9 cellular contexts compared by ENCODE assay signal in the genomic region with DNA sequence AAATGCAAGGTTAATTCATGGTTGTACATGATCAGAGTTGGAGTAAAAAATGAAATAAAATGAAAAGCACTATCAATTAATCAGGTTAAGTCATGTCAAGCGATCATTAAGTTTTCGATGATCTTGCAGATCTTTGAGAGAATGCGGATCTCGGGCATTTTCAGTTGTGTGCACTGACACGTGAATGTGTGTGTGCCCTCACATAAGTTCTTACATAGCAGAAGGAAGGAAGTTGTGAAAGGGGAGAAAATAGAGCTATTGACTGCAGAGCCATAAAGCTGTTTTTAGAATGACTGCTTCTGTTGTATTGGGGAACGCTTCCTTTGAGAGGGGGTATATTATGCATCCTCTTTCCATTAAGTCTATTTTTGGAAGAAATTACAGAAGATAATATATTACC.
DNase-seq lines count a peak whose midpoint lies in the region; ATAC-seq, FAIRE-seq and TF ChIP-seq lines count a peak whose summit lies in the region.
"Had no signal": no experiment of that assay in that cellular context is flagged by ENCODE, and none has a peak within 500 bp of the region (broad histone marks: within the 10 kb centered on the region; RNA-seq: fewer than 3 reads in every experiment).

No MANE protein-coding gene starts in this region.

- H3K27ac ChIP-seq in HUES48 (ENCODE audit: low read depth, low read length): peak overlapping the region; percentile 78
- H3K27ac ChIP-seq in K562 (ENCODE audit: extremely low read depth, low read depth, low read length): no peak overlapping the region

- H3K9ac ChIP-seq in HUES48 (ENCODE audit: low read depth, low read length): no peak overlapping the region
- H3K9ac ChIP-seq in K562 (ENCODE audit: insufficient read depth in 1 of 2, low read depth in 2 of 2, low read length in 2 of 2): no peak overlapping the region

- POLR2A ChIA-PET in K562 (lab: Yijun Ruan, JAX): no interaction called here

- no peaks in the 10 kb centered on the region for H3K9me3 ChIP-seq in HUES48 (ENCODE audit: control insufficient read depth, insufficient read depth, low read length)
- H3K9me3 ChIP-seq in K562 (replicated peaks; ENCODE audit: control insufficient read depth, insufficient read depth, low read depth, low read length): no peaks in the 10 kb centered on the region
- H3K9me3 ChIP-seq in mucosa of descending colon: no peaks in the 10 kb centered on the region

- H3K4me1 Mint-ChIP-seq in stimulated activated memory B cell treated with anti-CD40 and anti-IgM and Interleukin-4, amounts not matched to agents 10 μg/mL and 1 μg/mL and 100 μg/mL, for 72 hours: peaks cover 9% of the 10 kb centered on the region

- no peak overlapping the region for H3K27ac Mint-ChIP-seq in stimulated activated memory B cell treated with anti-CD40 and anti-IgM and Interleukin-4, amounts not matched to agents 10 μg/mL and 1 μg/mL and 100 μg/mL, for 72 hours

- H3K9me1 ChIP-seq in K562 (ENCODE audit: control insufficient read depth, insufficient read depth, low read length): no peaks in the 10 kb centered on the region

- TF ChIP-seq CTCF in K562 (IDR thresholded peaks at IDR 0.05 in 2 of 3, conservative IDR thresholded peaks at IDR 0.05 in 1 of 3; ENCODE audit: insufficient read depth in 2 of 3, low read depth in 1 of 3, low read length in 3 of 3): no peak
- TF ChIP-seq CTCF in mucosa of descending colon (IDR thresholded peaks at IDR 0.05): no peak

- H3K4me2 ChIP-seq in K562 (ENCODE audit: insufficient read depth, low read length): no peak overlapping the region

- ATAC-seq in K562: no peak
- ATAC-seq in mucosa of descending colon: peak; percentile 56
- no peak for ATAC-seq in stimulated activated memory B cell treated with anti-CD40 and anti-IgM and Interleukin-4, amounts not matched to agents 10 μg/mL and 1 μg/mL and 100 μg/mL, for 72 hours

- H3K79me2 ChIP-seq in K562 (ENCODE audit: control insufficient read depth, insufficient read depth, low read length): no peaks in the 10 kb centered on the region

- TF ChIP-seq RAD21 in K562 (CRISPR knock-in tag; conservative IDR thresholded peaks at IDR 0.05 in 1 of 2, IDR thresholded peaks at IDR 0.05 in 1 of 2): no peak

- CTCF ChIA-PET in K562 (lab: Yijun Ruan, JAX; ENCODE audit: low intra/inter-chr PET ratio): no interaction called here

- WGBS in K562 (ENCODE audit: insufficient coverage, low coverage, missing lambda C conversion rate): 2% methylated on average over 6 of the region's 6 CpGs

- H3K4me1 ChIP-seq in HUES48 (ENCODE audit: control insufficient read depth, insufficient read depth, low read length) (peaks cover 43% of the 10 kb centered on the region), K562 (replicated peaks in 1 of 2; ENCODE audit: control insufficient read depth in 2 of 2, insufficient read depth in 2 of 2, low read length in 2 of 2) (no peaks in the 10 kb centered on the region), mucosa of descending colon (ENCODE audit: low read depth) (peaks cover 28% of the 10 kb centered on the region)

- FAIRE-seq in K562 (lab: Jason Lieb, UNC): no peak

- H3K4me3 Mint-ChIP-seq in stimulated activated memory B cell treated with anti-CD40 and anti-IgM and Interleukin-4, amounts not matched to agents 10 μg/mL and 1 μg/mL and 100 μg/mL, for 72 hours: no peak overlapping the region

- H2AFZ ChIP-seq in K562 (ENCODE audit: low read depth, low read length): no peak overlapping the region

- no peaks in the 10 kb centered on the region for H4K20me1 ChIP-seq in K562 (replicated peaks; ENCODE audit: control insufficient read depth, insufficient read depth, low read length)

- no TSS peak for BruUV-seq in K562 (replicated peaks; lab: Mats Ljungman, UMichigan)

- intact Hi-C loops in K562 (cut with micrococcal nuclease): no loop called here
- intact Hi-C loops in mucosa of descending colon (cut with DNase I, micrococcal nuclease): no loop called here
- intact Hi-C loops in posterior vena cava (cut with DNase I): no loop called here

- no peaks in the 10 kb centered on the region for H3K36me3 Mint-ChIP-seq in stimulated activated memory B cell treated with anti-CD40 and anti-IgM and Interleukin-4, amounts not matched to agents 10 μg/mL and 1 μg/mL and 100 μg/mL, for 72 hours

- H3K4me3 ChIP-seq in HUES48 (ENCODE audit: low read depth, low read length) (peak overlapping the region; percentile 38), K562 (no peak overlapping the region), mucosa of descending colon (no peak overlapping the region)

- TF ChIP-seq POLR2A in K562 (conservative IDR thresholded peaks at IDR 0.05): no peak

- DNase-seq in Ammon's horn (ENCODE audit: low spot score): peak; percentile 36
- DNase-seq in K562 (ENCODE audit: extremely low read depth in 1 of 4, low spot score in 3 of 4): no peak
- DNase-seq in mucosa of descending colon: peak in 1 of 3 donors; percentile 42
- DNase-seq in posterior vena cava (ENCODE audit: low spot score): no peak
- DNase-seq in NCI-H187 (lab: John Stamatoyannopoulos, UW): no peak
- DNase-seq in SW 1271 (lab: John Stamatoyannopoulos, UW): no peak
- DNase-seq: cortex of kidney had no signal

- H3K36me3 ChIP-seq in HUES48 (ENCODE audit: control insufficient read depth, insufficient read depth, low read length) (no peaks in the 10 kb centered on the region), K562 (ENCODE audit: control insufficient read depth, insufficient read depth, low read length) (no peaks in the 10 kb centered on the region), mucosa of descending colon (ENCODE audit: low read depth) (no peaks in the 10 kb centered on the region)

- no peaks in the 10 kb centered on the region for H3K27me3 ChIP-seq in HUES48 (ENCODE audit: control insufficient read depth, insufficient read depth, low read length)
- H3K27me3 ChIP-seq in K562 (ENCODE audit: control insufficient read depth in 2 of 2, insufficient read depth in 2 of 2, low read length in 2 of 2): no peaks in the 10 kb centered on the region

- H3K27me3 Mint-ChIP-seq in stimulated activated memory B cell treated with anti-CD40 and anti-IgM and Interleukin-4, amounts not matched to agents 10 μg/mL and 1 μg/mL and 100 μg/mL, for 72 hours: no peaks in the 10 kb centered on the region

- no peak for TF ChIP-seq EP300 in K562 (IDR thresholded peaks at IDR 0.05; ENCODE audit: low read length)

- H3K9me3 Mint-ChIP-seq in stimulated activated memory B cell treated with anti-CD40 and anti-IgM and Interleukin-4, amounts not matched to agents 10 μg/mL and 1 μg/mL and 100 μg/mL, for 72 hours: no peaks in the 10 kb centered on the region

- in situ Hi-C loops in K562 (cut with MboI): no loop called here

TF ChIP-seq in K562, 482 proteins besides CTCF, POLR2A, EP300 and RAD21:
- TF ChIP-seq ZNF316 (IDR thresholded peaks at IDR 0.05) (0 out of 2 replicates have a peak, but pooled peaks have one; percentile 7), MTA2 (IDR thresholded peaks at IDR 0.05; ENCODE audit: low read depth) (no peak), GTF2A2 (tag; IDR thresholded peaks at IDR 0.05) (no peak), SMC3 (conservative IDR thresholded peaks at IDR 0.05; ENCODE audit: insufficient read depth, low read depth, low read length) (no peak)
- TF ChIP-seq, protein P1, sequence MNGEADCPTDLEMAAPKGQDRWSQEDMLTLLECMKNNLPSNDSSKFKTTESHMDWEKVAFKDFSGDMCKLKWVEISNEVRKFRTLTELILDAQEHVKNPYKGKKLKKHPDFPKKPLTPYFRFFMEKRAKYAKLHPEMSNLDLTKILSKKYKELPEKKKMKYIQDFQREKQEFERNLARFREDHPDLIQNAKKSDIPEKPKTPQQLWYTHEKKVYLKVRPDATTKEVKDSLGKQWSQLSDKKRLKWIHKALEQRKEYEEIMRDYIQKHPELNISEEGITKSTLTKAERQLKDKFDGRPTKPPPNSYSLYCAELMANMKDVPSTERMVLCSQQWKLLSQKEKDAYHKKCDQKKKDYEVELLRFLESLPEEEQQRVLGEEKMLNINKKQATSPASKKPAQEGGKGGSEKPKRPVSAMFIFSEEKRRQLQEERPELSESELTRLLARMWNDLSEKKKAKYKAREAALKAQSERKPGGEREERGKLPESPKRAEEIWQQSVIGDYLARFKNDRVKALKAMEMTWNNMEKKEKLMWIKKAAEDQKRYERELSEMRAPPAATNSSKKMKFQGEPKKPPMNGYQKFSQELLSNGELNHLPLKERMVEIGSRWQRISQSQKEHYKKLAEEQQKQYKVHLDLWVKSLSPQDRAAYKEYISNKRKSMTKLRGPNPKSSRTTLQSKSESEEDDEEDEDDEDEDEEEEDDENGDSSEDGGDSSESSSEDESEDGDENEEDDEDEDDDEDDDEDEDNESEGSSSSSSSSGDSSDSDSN (IDR thresholded peaks at IDR 0.05; ENCODE audit: borderline replicate concordance in 1 of 2, low read depth in 2 of 2, low read length in 2 of 2): no peak
